6 cellular contexts compared by ENCODE assay signal in the genomic region with DNA sequence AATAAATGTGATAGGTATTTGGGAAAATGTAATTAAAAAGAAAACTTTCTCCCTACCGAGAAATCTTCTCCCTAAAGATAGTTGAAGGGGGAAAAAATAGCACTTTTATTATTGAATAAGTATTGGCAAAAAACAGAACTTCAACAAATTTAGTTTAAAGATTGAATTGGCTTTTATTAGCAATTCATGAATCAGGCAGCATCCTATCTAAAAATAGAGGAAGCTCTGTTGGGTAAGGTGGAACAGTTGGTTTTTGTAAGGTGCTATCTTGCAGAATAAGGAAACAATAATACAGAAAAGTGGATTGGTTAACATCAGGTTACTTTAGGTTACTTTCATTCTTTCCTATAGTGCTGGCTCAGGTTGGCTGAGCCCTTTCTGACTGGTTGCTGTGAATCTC.
"Had no signal": no experiment of that assay in that cellular context is flagged by ENCODE, and none has a peak within 500 bp of the region (broad histone marks: within the 10 kb centered on the region; RNA-seq: fewer than 3 reads in every experiment).

No MANE protein-coding gene starts in this region.

- DNase-seq: IMR-90, KBM-7, KG1 had no signal

- H3K4me3 ChIP-seq: K562 had no signal

- H3K27ac ChIP-seq: HL-60, KMS-11 had no signal
